Comparison of ENCODE assay signal across 11 cellular contexts in the genomic region with DNA sequence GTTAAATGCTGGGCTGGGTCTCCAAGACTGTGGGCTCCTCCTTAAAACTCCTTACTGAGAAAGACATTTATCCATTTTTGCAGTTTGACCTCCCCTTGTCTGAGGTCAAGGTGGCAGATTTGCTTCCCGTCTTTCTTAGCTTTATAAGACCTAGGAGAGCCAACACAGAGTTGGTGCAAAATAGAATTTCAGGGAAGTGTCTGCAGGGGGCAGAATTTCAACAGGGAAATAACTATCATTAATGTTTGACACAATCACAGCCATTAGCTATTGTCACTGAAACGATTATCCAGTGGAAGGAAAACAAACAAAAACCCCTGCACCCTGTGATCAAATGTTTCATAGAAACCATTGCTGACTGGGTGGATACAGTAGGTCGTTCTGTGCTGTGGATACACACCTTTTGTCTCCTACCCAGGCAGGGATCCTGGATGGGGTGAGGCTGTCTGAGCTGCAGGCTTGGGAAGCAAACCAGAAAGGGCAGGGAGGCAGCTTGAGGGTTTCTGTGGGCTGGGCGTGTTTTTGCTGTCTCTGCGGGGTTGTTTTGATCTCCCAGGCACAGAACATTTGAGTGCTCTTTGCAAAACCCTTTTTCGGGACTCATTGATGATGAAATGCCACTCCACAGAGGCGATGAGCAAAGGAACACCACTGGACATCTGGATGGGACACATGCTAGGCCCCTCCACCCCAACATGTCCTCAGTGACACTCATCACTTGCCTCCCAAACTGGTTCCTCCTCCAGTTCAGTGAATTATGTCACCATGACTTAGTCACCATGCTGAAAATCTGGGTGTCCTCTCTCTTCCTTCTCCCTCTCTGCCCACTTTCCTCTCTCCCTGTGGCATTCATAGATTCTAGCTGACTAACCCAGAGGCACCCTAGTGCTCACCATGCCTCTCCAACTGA.
A peak's percentile ranks its signal among the peaks of the same experiment; 100 is the strongest.
DNase-seq lines count a peak whose midpoint lies in the region; ATAC-seq and TF ChIP-seq lines count a peak whose summit lies in the region.
"Had no signal": no experiment of that assay in that cellular context is flagged by ENCODE, and none has a peak within 500 bp of the region (broad histone marks: within the 10 kb centered on the region; RNA-seq: fewer than 3 reads in every experiment).

No MANE protein-coding gene starts in this region.

- TF ChIP-seq POLR2A in breast epithelium (IDR thresholded peaks at IDR 0.05): no peak
- TF ChIP-seq POLR2A in esophagus muscularis mucosa (IDR thresholded peaks at IDR 0.05; ENCODE audit: low read depth): no peak

- H3K27me3 ChIP-seq in breast epithelium (no peaks in the 10 kb centered on the region), foreskin keratinocyte (no peaks in the 10 kb centered on the region), esophagus muscularis mucosa (no peaks in the 10 kb centered on the region)

- POLR2A ChIA-PET in MCF 10A (lab: Yijun Ruan, JAX) (interaction anchor here (0.7 to 1.2 kb wide), 2 partner anchors 131 to 281 kb away, joined by 3 to 4 read pairs; no protein-coding TSS in a partner anchor), OCI-LY7 (lab: Charles Lee) (interaction anchor here (0.9 kb wide), 1 partner anchor 60 kb away, joined by 3 read pairs; no protein-coding TSS in a partner anchor)

- DNase-seq in MCF 10A (ENCODE audit: unreplicated experiment) (no peak), breast epithelium (ENCODE audit: low spot score in 2 of 2) (no peak), OCI-LY7 (ENCODE audit: low spot score) (no peak), foreskin keratinocyte (peak in 1 of 2 donors; percentile 44), germinal center (ENCODE audit: low spot score) (no peak), esophagus muscularis mucosa (ENCODE audit: extremely low spot score) (no peak)
- DNase-seq in NK-92 treated with Interleukin-12 subunit alpha and Interleukin-12 subunit beta, amount 100 ng/mL, for 24 hours (lab: John Stamatoyannopoulos, UW): no peak
- DNase-seq: activated CD8-positive, alpha-beta T cell treated with anti-CD3 and anti-CD28 coated beads, Interleukin-2, amount 10 ng/mL, durations not matched to agents 7 days and 5 days; SHP77 treated with DMSO at 0.1 percent for 48 hours had no signal

- H3K4me1 Mint-ChIP-seq in MCF 10A (ENCODE audit: insufficient read depth, unreplicated experiment): peaks cover 11% of the 10 kb centered on the region
- H3K4me1 Mint-ChIP-seq: memory B cell had no signal

- H3K36me3 ChIP-seq in breast epithelium: no peaks in the 10 kb centered on the region
- H3K36me3 ChIP-seq in OCI-LY7 (ENCODE audit: insufficient read depth, low read length): no peaks in the 10 kb centered on the region
- no peaks in the 10 kb centered on the region for H3K36me3 ChIP-seq in esophagus muscularis mucosa

- no peak overlapping the region for H3K4me3 Mint-ChIP-seq in MCF 10A (ENCODE audit: unreplicated experiment)
- H3K4me3 Mint-ChIP-seq: activated CD8-positive, alpha-beta T cell treated with anti-CD3 and anti-CD28 coated beads, Interleukin-2, amount 10 ng/mL, durations not matched to agents 7 days and 5 days; memory B cell had no signal

- H3K4me3 ChIP-seq in breast epithelium: no peak overlapping the region
- H3K4me3 ChIP-seq in OCI-LY7 (ENCODE audit: low read depth, low read length, poor library complexity, severe bottlenecking): no peak overlapping the region
- H3K4me3 ChIP-seq in esophagus muscularis mucosa: no peak overlapping the region

- H4K20me1 ChIP-seq in OCI-LY7 (ENCODE audit: insufficient read depth, low read length): no peaks in the 10 kb centered on the region

- 78% methylated on average over 7 of the region's 7 CpGs for WGBS in esophagus muscularis mucosa

- H3K4me1 ChIP-seq in breast epithelium: no peaks in the 10 kb centered on the region
- H3K4me1 ChIP-seq in OCI-LY7 (ENCODE audit: insufficient read depth, low read length, poor library complexity, severe bottlenecking): no peaks in the 10 kb centered on the region
- no peaks in the 10 kb centered on the region for H3K4me1 ChIP-seq in foreskin keratinocyte
- H3K4me1 ChIP-seq in esophagus muscularis mucosa: no peaks in the 10 kb centered on the region

- H3K79me2 ChIP-seq in OCI-LY7 (ENCODE audit: insufficient read depth, low read depth, low read length): no peaks in the 10 kb centered on the region

- CTCF ChIA-PET in MCF 10A (lab: Yijun Ruan, JAX) (interaction anchor here (0.7 to 4.6 kb wide), 10 partner anchors 9 to 247 kb away, joined by 3 to 30 read pairs (median 4); no protein-coding TSS in a partner anchor), OCI-LY7 (lab: Charles Lee; ENCODE audit: unreplicated experiment) (interaction anchor here (1.0 kb wide), 1 partner anchor 18 kb away, joined by 3 read pairs; no protein-coding TSS in a partner anchor)

- H3K9me3 ChIP-seq in breast epithelium (no peaks in the 10 kb centered on the region), OCI-LY7 (ENCODE audit: low read length) (no peaks in the 10 kb centered on the region), esophagus muscularis mucosa (no peaks in the 10 kb centered on the region)

- TF ChIP-seq EP300 in esophagus muscularis mucosa (IDR thresholded peaks at IDR 0.05): no peak

- H3K27ac Mint-ChIP-seq in MCF 10A (ENCODE audit: low read depth, unreplicated experiment): no peak overlapping the region
- H3K27ac Mint-ChIP-seq: activated CD8-positive, alpha-beta T cell treated with anti-CD3 and anti-CD28 coated beads, Interleukin-2, amount 10 ng/mL, durations not matched to agents 7 days and 5 days; memory B cell had no signal

- intact Hi-C loops in MCF 10A (cut with micrococcal nuclease) (no loop called here), breast epithelium (cut with DNase I; ENCODE audit: low total_unique reads) (no loop called here), OCI-LY7 (cut with micrococcal nuclease; ENCODE audit: unreplicated experiment) (no loop called here), esophagus muscularis mucosa (cut with DNase I) (no loop called here)

- no peaks in the 10 kb centered on the region for H3K9me2 ChIP-seq in OCI-LY7 (ENCODE audit: insufficient read depth, low read length)

- no peak overlapping the region for H2AFZ ChIP-seq in OCI-LY7 (ENCODE audit: low read length)

- no peak overlapping the region for H3K4me2 ChIP-seq in OCI-LY7 (ENCODE audit: low read length)

- no peaks in the 10 kb centered on the region for H3K9me3 Mint-ChIP-seq in MCF 10A (ENCODE audit: unreplicated experiment)

- ATAC-seq in foreskin keratinocyte: peak; percentile 77
- no peak for ATAC-seq in GM18858 (IDR thresholded peaks at IDR 0.05; ENCODE audit: unreplicated experiment)
- ATAC-seq: activated CD8-positive, alpha-beta T cell treated with anti-CD3 and anti-CD28 coated beads, Interleukin-2, amount 10 ng/mL, durations not matched to agents 7 days and 5 days had no signal

- H3K27me3 Mint-ChIP-seq in MCF 10A (ENCODE audit: insufficient read depth, unreplicated experiment): no peaks in the 10 kb centered on the region

- no peaks in the 10 kb centered on the region for H3K36me3 Mint-ChIP-seq in MCF 10A (ENCODE audit: insufficient read depth, unreplicated experiment)

- H3K27ac ChIP-seq in breast epithelium (no peak overlapping the region), OCI-LY7 (ENCODE audit: low read depth, low read length, poor library complexity, severe bottlenecking) (no peak overlapping the region), foreskin keratinocyte (no peak overlapping the region), esophagus muscularis mucosa (replicated peaks in 1 of 4) (no peak overlapping the region)

- BruUV-seq in MCF 10A (replicated peaks; lab: Mats Ljungman, UMichigan) (no TSS peak), OCI-LY7 (replicated peaks; lab: Mats Ljungman, UMichigan) (no TSS peak)

- peak; percentile 10 for TF ChIP-seq CTCF in MCF 10A (IDR thresholded peaks at IDR 0.05; ENCODE audit: unreplicated experiment)
- TF ChIP-seq CTCF in breast epithelium (IDR thresholded peaks at IDR 0.05): no peak
- TF ChIP-seq CTCF in OCI-LY7 (conservative IDR thresholded peaks at IDR 0.05; ENCODE audit: low read length): peak; percentile 66
- peak; percentile 64 for TF ChIP-seq CTCF in foreskin keratinocyte (conservative IDR thresholded peaks at IDR 0.05)
- TF ChIP-seq CTCF in esophagus muscularis mucosa (IDR thresholded peaks at IDR 0.05): no peak

Comparison
In these comparisons a context has a peak if more than half of its experiments do, and no peak if none do; other contexts are left out.
1. CTCF ChIP-seq: peak in MCF 10A (single experiment), OCI-LY7 (single experiment) and foreskin keratinocyte (single experiment); none in breast epithelium (0 of 3) and esophagus muscularis mucosa (0 of 3).